15 cellular contexts compared by ENCODE assay signal in genomic region chr5:135239461-135240282, GRCh38.
A peak's percentile ranks its signal among the peaks of the same experiment; 100 is the strongest.
DNase-seq lines count a peak whose midpoint lies in the region; ATAC-seq and TF ChIP-seq lines count a peak whose summit lies in the region.
"Had no signal": no experiment of that assay in that cellular context is flagged by ENCODE, and none has a peak within 500 bp of the region (broad histone marks: within the 10 kb centered on the region; RNA-seq: fewer than 3 reads in every experiment).

No MANE protein-coding gene starts in this region.

- WGBS in neuronal stem cell (ENCODE audit: extremely low coverage in 2 of 2, insufficient read length in 2 of 2, insufficient replicate concordance in 1 of 2), 2 donors: no CpG with 5 or more reads among the region's 11 CpGs

- H3K4ac ChIP-seq in neuronal stem cell (ENCODE audit: low read length): no peak overlapping the region

- no peaks in the 10 kb centered on the region for H3K36me3 Mint-ChIP-seq in natural killer cell treated with Interleukin-12 subunit alpha and Interleukin-12 subunit beta and Interleukin-15 and Interleukin-18, amount 100 ng/mL, for 72 hours
- H3K36me3 Mint-ChIP-seq in natural killer cell: no peaks in the 10 kb centered on the region
- H3K36me3 Mint-ChIP-seq in activated T-helper 17 cell treated with anti-CD3 and anti-CD28 coated beads, Interleukin-2, amount 50 U/mL, for 72 hours (ENCODE audit: low read depth): no peaks in the 10 kb centered on the region

- no peak overlapping the region for H4K8ac ChIP-seq in neuronal stem cell (ENCODE audit: low read depth, low read length)

- DNase-seq in natural killer cell treated with Interleukin-12 subunit alpha and Interleukin-12 subunit beta and Interleukin-15 and Interleukin-18, amount 100 ng/mL, for 72 hours (ENCODE audit: low spot score): peak; percentile 38
- DNase-seq in natural killer cell (no peak), ecto neural progenitor cell (ENCODE audit: low spot score) (peak; percentile 41), neuronal stem cell (ENCODE audit: low spot score) (no peak), CD1c-positive myeloid dendritic cell (ENCODE audit: extremely low spot score) (no peak)
- DNase-seq: amniotic stem cell, MG63, NCI-H226 had no signal

- no peak overlapping the region for H3K4me3 ChIP-seq in neuronal stem cell (ENCODE audit: low read length in 2 of 2)
- H3K4me3 ChIP-seq: MG63, mucosa of descending colon, right lobe of liver had no signal

- no peak overlapping the region for H3K18ac ChIP-seq in neuronal stem cell (ENCODE audit: low read length)

- H3K14ac ChIP-seq in neuronal stem cell (ENCODE audit: low read length): peak overlapping the region; percentile 23

- H3K23ac ChIP-seq in neuronal stem cell (ENCODE audit: low read depth, low read length, poor library complexity): no peak overlapping the region

- no peak overlapping the region for H2BK5ac ChIP-seq in neuronal stem cell (ENCODE audit: low read length)

- no peak overlapping the region for H3K27ac ChIP-seq in neuronal stem cell (replicated peaks; ENCODE audit: low read length)
- H3K27ac ChIP-seq: right lobe of liver had no signal

- no peaks in the 10 kb centered on the region for H3K9me3 Mint-ChIP-seq in natural killer cell treated with Interleukin-12 subunit alpha and Interleukin-12 subunit beta and Interleukin-15 and Interleukin-18, amount 100 ng/mL, for 72 hours
- no peaks in the 10 kb centered on the region for H3K9me3 Mint-ChIP-seq in natural killer cell
- H3K9me3 Mint-ChIP-seq in activated T-helper 17 cell treated with anti-CD3 and anti-CD28 coated beads, Interleukin-2, amount 50 U/mL, for 72 hours: no peaks in the 10 kb centered on the region
- H3K9me3 Mint-ChIP-seq: T-helper 2 cell treated with Interferon-gamma antibody and Interleukin-4, amounts not matched to agents 5 μg/mL and 100 μg/mL, for 36 hours had no signal

- H2BK15ac ChIP-seq in neuronal stem cell (ENCODE audit: low read length): no peak overlapping the region

- no peak for ATAC-seq in natural killer cell treated with Interleukin-12 subunit alpha and Interleukin-12 subunit beta and Interleukin-15 and Interleukin-18, amount 100 ng/mL, for 72 hours
- ATAC-seq in natural killer cell (no peak), GM21737 (IDR thresholded peaks at IDR 0.05; ENCODE audit: unreplicated experiment) (no peak), GM21723 (IDR thresholded peaks at IDR 0.05; ENCODE audit: unreplicated experiment) (no peak)
- ATAC-seq in activated T-helper 17 cell treated with anti-CD3 and anti-CD28 coated beads, Interleukin-2, amount 50 U/mL, for 72 hours (replicated peaks): no peak
- ATAC-seq: mucosa of descending colon, Panc1, right lobe of liver had no signal

- no peak overlapping the region for H2BK120ac ChIP-seq in neuronal stem cell (ENCODE audit: low read depth, low read length)

- H3K4me2 ChIP-seq in neuronal stem cell (ENCODE audit: insufficient read depth, low read length, poor library complexity, severe bottlenecking): no peak overlapping the region

- no peaks in the 10 kb centered on the region for H3K4me1 Mint-ChIP-seq in natural killer cell treated with Interleukin-12 subunit alpha and Interleukin-12 subunit beta and Interleukin-15 and Interleukin-18, amount 100 ng/mL, for 72 hours (ENCODE audit: low read depth in 2 of 2)
- H3K4me1 Mint-ChIP-seq in natural killer cell: no peaks in the 10 kb centered on the region
- no peaks in the 10 kb centered on the region for H3K4me1 Mint-ChIP-seq in activated T-helper 17 cell treated with anti-CD3 and anti-CD28 coated beads, Interleukin-2, amount 50 U/mL, for 72 hours

- peaks cover 0 to 6% of the 10 kb centered on the region in 2 donors for H3K4me1 ChIP-seq in neuronal stem cell (ENCODE audit: control insufficient read depth in 2 of 2, insufficient read depth in 1 of 2, low read depth in 1 of 2, low read length in 2 of 2)
- H3K4me1 ChIP-seq: right lobe of liver had no signal

- no peaks in the 10 kb centered on the region for H3K9me3 ChIP-seq in neuronal stem cell (replicated peaks in 1 of 2; ENCODE audit: control insufficient read depth in 2 of 2, insufficient read depth in 1 of 2, low read depth in 1 of 2, low read length in 2 of 2)
- H3K9me3 ChIP-seq: MG63, mucosa of descending colon, right lobe of liver had no signal

- no peak overlapping the region for H2AFZ ChIP-seq in neuronal stem cell (ENCODE audit: low read length)

- no peak overlapping the region for H4K91ac ChIP-seq in neuronal stem cell (ENCODE audit: low read depth, low read length, poor library complexity)

- H3K27ac Mint-ChIP-seq in natural killer cell treated with Interleukin-12 subunit alpha and Interleukin-12 subunit beta and Interleukin-15 and Interleukin-18, amount 100 ng/mL, for 72 hours: no peak overlapping the region
- no peak overlapping the region for H3K27ac Mint-ChIP-seq in natural killer cell
- H3K27ac Mint-ChIP-seq in activated T-helper 17 cell treated with anti-CD3 and anti-CD28 coated beads, Interleukin-2, amount 50 U/mL, for 72 hours: no peak overlapping the region
- H3K27ac Mint-ChIP-seq: T-helper 2 cell treated with Interferon-gamma antibody and Interleukin-4, amounts not matched to agents 5 μg/mL and 100 μg/mL, for 36 hours had no signal

- no peak for TF ChIP-seq CTCF in natural killer cell (IDR thresholded peaks at IDR 0.05)

- no peak overlapping the region for H3K4me3 Mint-ChIP-seq in natural killer cell treated with Interleukin-12 subunit alpha and Interleukin-12 subunit beta and Interleukin-15 and Interleukin-18, amount 100 ng/mL, for 72 hours
- H3K4me3 Mint-ChIP-seq in natural killer cell: no peak overlapping the region
- H3K4me3 Mint-ChIP-seq in activated T-helper 17 cell treated with anti-CD3 and anti-CD28 coated beads, Interleukin-2, amount 50 U/mL, for 72 hours: no peak overlapping the region
- H3K4me3 Mint-ChIP-seq: T-helper 2 cell treated with Interferon-gamma antibody and Interleukin-4, amounts not matched to agents 5 μg/mL and 100 μg/mL, for 36 hours had no signal

- H3K9ac ChIP-seq in neuronal stem cell (ENCODE audit: low read depth, low read length, poor library complexity): no peak overlapping the region

- H2BK12ac ChIP-seq in neuronal stem cell (ENCODE audit: low read length): no peak overlapping the region

- no peaks in the 10 kb centered on the region for H3K27me3 Mint-ChIP-seq in natural killer cell treated with Interleukin-12 subunit alpha and Interleukin-12 subunit beta and Interleukin-15 and Interleukin-18, amount 100 ng/mL, for 72 hours
- no peaks in the 10 kb centered on the region for H3K27me3 Mint-ChIP-seq in natural killer cell (ENCODE audit: low read depth in 2 of 2)
- H3K27me3 Mint-ChIP-seq in activated T-helper 17 cell treated with anti-CD3 and anti-CD28 coated beads, Interleukin-2, amount 50 U/mL, for 72 hours: no peaks in the 10 kb centered on the region

- no peaks in the 10 kb centered on the region for H3K36me3 ChIP-seq in neuronal stem cell (replicated peaks in 1 of 2; ENCODE audit: control insufficient read depth in 2 of 2, insufficient read depth in 2 of 2, low read length in 2 of 2)
- H3K36me3 ChIP-seq: MG63, right lobe of liver had no signal

- peaks cover 0 to 30% (median 0%) of the 10 kb centered on the region in 3 experiments for H3K27me3 ChIP-seq in neuronal stem cell (ENCODE audit: control insufficient read depth in 3 of 3, insufficient read depth in 3 of 3, low read depth in 1 of 3, low read length in 3 of 3)
- H3K27me3 ChIP-seq: MG63, right lobe of liver had no signal

- intact Hi-C loops in natural killer cell (cut with micrococcal nuclease): no loop called here

- no peaks in the 10 kb centered on the region for H3K79me1 ChIP-seq in neuronal stem cell (ENCODE audit: low read depth, low read length)

- no peak overlapping the region for H2AK5ac ChIP-seq in neuronal stem cell (ENCODE audit: low read depth, low read length)

Comparison
In these comparisons a context has a peak if more than half of its experiments do, and no peak if none do; other contexts are left out.
1. DNase-seq: peak in natural killer cell treated with Interleukin-12 subunit alpha and Interleukin-12 subunit beta and Interleukin-15 and Interleukin-18, amount 100 ng/mL, for 72 hours (single experiment) and ecto neural progenitor cell (single experiment); none in natural killer cell (single experiment), neuronal stem cell (single experiment) and CD1c-positive myeloid dendritic cell (single experiment).